Comparison of ENCODE assay signal across 17 cellular contexts in genomic region chr1:202572867-202573266, GRCh38.
"Had no signal": no experiment of that assay in that cellular context is flagged by ENCODE, and none has a peak within 500 bp of the region (broad histone marks: within the 10 kb centered on the region; RNA-seq: fewer than 3 reads in every experiment).

No MANE protein-coding gene starts in this region.

- ATAC-seq: activated T-helper 17 cell treated with anti-CD3 and anti-CD28 coated beads, Interleukin-2, amount 50 U/mL, for 72 hours; effector memory CD8-positive, alpha-beta T cell; natural killer cell; stimulated activated naive CD8-positive, alpha-beta T cell treated with anti-CD3 and anti-CD28 coated beads, Interleukin-15, amount 100 ng/mL, for 72 hours; T-cell had no signal

- H3K9me3 Mint-ChIP-seq: activated T-helper 17 cell treated with anti-CD3 and anti-CD28 coated beads, Interleukin-2, amount 50 U/mL, for 72 hours; effector memory CD8-positive, alpha-beta T cell; natural killer cell; stimulated activated naive CD8-positive, alpha-beta T cell treated with anti-CD3 and anti-CD28 coated beads, Interleukin-15, amount 100 ng/mL, for 72 hours; T-cell had no signal

- H3K4me3 Mint-ChIP-seq: activated T-helper 17 cell treated with anti-CD3 and anti-CD28 coated beads, Interleukin-2, amount 50 U/mL, for 72 hours; effector memory CD8-positive, alpha-beta T cell; natural killer cell; stimulated activated naive CD8-positive, alpha-beta T cell treated with anti-CD3 and anti-CD28 coated beads, Interleukin-15, amount 100 ng/mL, for 72 hours; T-cell had no signal

- H3K27me3 ChIP-seq: breast epithelium, testis had no signal

- H3K27ac ChIP-seq: epithelial cell of prostate, testis had no signal

- H3K4me3 ChIP-seq: breast epithelium, smooth muscle cell, testis had no signal

- H3K4me1 Mint-ChIP-seq: activated T-helper 17 cell treated with anti-CD3 and anti-CD28 coated beads, Interleukin-2, amount 50 U/mL, for 72 hours; stimulated activated naive CD8-positive, alpha-beta T cell treated with anti-CD3 and anti-CD28 coated beads, Interleukin-15, amount 100 ng/mL, for 72 hours; T-cell had no signal

- H3K36me3 ChIP-seq: breast epithelium had no signal

- H3K27ac Mint-ChIP-seq: activated T-helper 17 cell treated with anti-CD3 and anti-CD28 coated beads, Interleukin-2, amount 50 U/mL, for 72 hours; effector memory CD8-positive, alpha-beta T cell; natural killer cell; stimulated activated naive CD8-positive, alpha-beta T cell treated with anti-CD3 and anti-CD28 coated beads, Interleukin-15, amount 100 ng/mL, for 72 hours; T-cell had no signal

- H3K9me3 ChIP-seq: breast epithelium, testis had no signal

- H3K27me3 Mint-ChIP-seq: activated T-helper 17 cell treated with anti-CD3 and anti-CD28 coated beads, Interleukin-2, amount 50 U/mL, for 72 hours; effector memory CD8-positive, alpha-beta T cell; stimulated activated naive CD8-positive, alpha-beta T cell treated with anti-CD3 and anti-CD28 coated beads, Interleukin-15, amount 100 ng/mL, for 72 hours; T-cell had no signal

- DNase-seq: activated CD4-positive, CD25-positive, alpha-beta regulatory T cell treated with anti-CD3 and anti-CD28 coated beads, Interleukin-2, amount 50 U/mL, for 72 hours; activated naive CD4-positive, alpha-beta T cell treated with Interleukin-2 at 50 U/mL for 16 hours; anterior cingulate cortex; cerebellar nuclear complex; dermis blood vessel endothelial cell; effector memory CD8-positive, alpha-beta T cell; hypothalamus; mesenchymal stem cell; natural killer cell; stimulated activated naive CD8-positive, alpha-beta T cell treated with anti-CD3 and anti-CD28 coated beads, Interleukin-15, amount 100 ng/mL, for 72 hours; T-cell; T-helper 9 cell; testis had no signal
